In the genomic region with DNA sequence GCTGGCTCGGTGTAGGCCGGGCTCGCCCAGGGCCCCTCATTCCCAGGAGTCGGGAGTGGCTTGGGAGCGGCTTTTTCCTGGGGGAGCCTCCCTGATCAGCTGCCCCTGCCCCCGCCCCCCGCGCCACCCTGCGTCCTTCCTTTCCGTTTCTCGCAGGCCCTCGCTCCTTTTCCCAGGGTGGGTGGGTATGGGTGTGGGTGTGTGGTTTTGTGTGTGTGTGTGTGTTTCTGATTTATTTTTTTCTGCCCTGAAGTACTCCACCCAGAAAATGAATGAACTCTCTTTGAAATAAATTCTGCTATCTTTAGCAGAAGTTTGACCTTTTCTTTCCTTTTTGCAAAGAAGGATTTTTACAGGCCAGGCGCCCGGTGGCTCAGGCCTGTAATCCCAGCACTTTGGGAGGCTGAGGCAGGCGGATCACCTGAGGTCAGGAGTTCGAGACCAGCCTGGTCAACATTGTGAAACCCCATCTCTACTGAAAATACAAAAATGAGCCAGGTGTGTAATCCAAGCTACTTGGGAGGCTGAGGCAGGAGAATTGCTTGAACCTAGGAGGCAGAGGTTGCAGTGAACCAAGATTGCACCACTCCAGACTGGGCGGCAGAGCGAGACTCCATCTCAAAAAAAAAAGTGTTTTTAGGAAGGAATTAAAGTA, we compare ENCODE assay signal across 8 cellular contexts. TPM values are rescaled to one million over a fixed set of nuclear protein-coding genes. Genes with fewer than 3 reads are reported as not detected.
DNase-seq lines count a peak whose midpoint lies in the region; ATAC-seq and TF ChIP-seq lines count a peak whose summit lies in the region.

No MANE protein-coding gene starts in this region.

- TF ChIP-seq CTCF in right atrium auricular region (IDR thresholded peaks at IDR 0.05) (no peak), OCI-LY3 (IDR thresholded peaks at IDR 0.05; ENCODE audit: low read depth, low read length) (no peak), endothelial cell (IDR thresholded peaks at IDR 0.05; ENCODE audit: unreplicated experiment) (no peak), sigmoid colon (IDR thresholded peaks at IDR 0.05) (no peak)

- H4K20me1 ChIP-seq in OCI-LY3 (ENCODE audit: insufficient read depth, low read length): no peaks in the 10 kb centered on the region

- no peak for TF ChIP-seq EP300 in sigmoid colon (IDR thresholded peaks at IDR 0.05)

- peak in 1 of 2 donors; percentile 12 for TF ChIP-seq POLR2A in sigmoid colon (IDR thresholded peaks at IDR 0.05)

- H3K4me1 Mint-ChIP-seq in endothelial cell (ENCODE audit: unreplicated experiment): peaks cover 51% of the 10 kb centered on the region

- H3K9me3 ChIP-seq in right atrium auricular region (no peaks in the 10 kb centered on the region), OCI-LY3 (ENCODE audit: insufficient read depth, low read length) (no peaks in the 10 kb centered on the region), sigmoid colon (no peaks in the 10 kb centered on the region)

- H3K27me3 ChIP-seq in right atrium auricular region (no peaks in the 10 kb centered on the region), OCI-LY3 (ENCODE audit: low read depth, low read length) (no peaks in the 10 kb centered on the region), sigmoid colon (no peaks in the 10 kb centered on the region)

- intact Hi-C loops in Right ventricle myocardium inferior (cut with DNase I) (loop anchor here (2.0 to 5.0 kb wide), 3 partner anchors 51 to 103 kb away; a partner anchor contains a TSS), sigmoid colon (cut with DNase I) (loop anchor here (2.0 kb wide), 2 partner anchors 51 to 103 kb away; no protein-coding TSS in a partner anchor)

- no peak overlapping the region for H2AFZ ChIP-seq in OCI-LY3 (ENCODE audit: low read depth, low read length)

- peaks cover 21% of the 10 kb centered on the region for H3K36me3 ChIP-seq in right atrium auricular region
- peaks cover 3% of the 10 kb centered on the region for H3K36me3 ChIP-seq in OCI-LY3 (replicated peaks; ENCODE audit: low read depth, low read length)
- H3K36me3 ChIP-seq in sigmoid colon: peaks cover 0 to 25% (median 16%) of the 10 kb centered on the region in 4 donors

- H3K27ac ChIP-seq in right atrium auricular region (peak overlapping the region; percentile 84 to 88), OCI-LY3 (ENCODE audit: low read length) (peak overlapping the region; percentile 29), sigmoid colon (peak overlapping the region; percentile 93 to 96 (median 93))

- DNase-seq in right atrium auricular region (ENCODE audit: low spot score) (no peak), Right ventricle myocardium inferior (ENCODE audit: missing footprints) (no peak), endothelial cell (ENCODE audit: low spot score) (no peak), sigmoid colon (no peak), CD1c-positive myeloid dendritic cell (ENCODE audit: extremely low spot score) (no peak), cerebellar cortex (ENCODE audit: low spot score) (no peak), epidermal melanocyte (ENCODE audit: insufficient read length, low spot score) (no peak)

- 5 to 11% methylated on average over 18 of the region's 18 CpGs for WGBS in sigmoid colon, 2 donors

- peak overlapping the region; percentile 34; the same call in 1 of the 2 replicates for H3K9ac ChIP-seq in OCI-LY3 (ENCODE audit: low read length)

- H3K4me1 ChIP-seq in right atrium auricular region (peaks cover 0 to 56% of the 10 kb centered on the region in 2 donors), OCI-LY3 (ENCODE audit: low read length) (peaks cover 15% of the 10 kb centered on the region; the same call in 1 of the 2 replicates), sigmoid colon (peaks cover 0 to 56% (median 51%) of the 10 kb centered on the region in 4 donors)

- H3K4me3 ChIP-seq in right atrium auricular region (peak overlapping the region in 1 of 2 donors; percentile 30), OCI-LY3 (ENCODE audit: low read length) (peak overlapping the region; percentile 43), sigmoid colon (peak overlapping the region; percentile 12 to 39 (median 26))

- H3K36me3 Mint-ChIP-seq in endothelial cell (ENCODE audit: low read depth, unreplicated experiment): peaks cover 46% of the 10 kb centered on the region

- no peak for ATAC-seq in Right ventricle myocardium inferior

- H3K4me3 Mint-ChIP-seq in endothelial cell (ENCODE audit: unreplicated experiment): peak overlapping the region; percentile 50

- H3K27ac Mint-ChIP-seq in endothelial cell (ENCODE audit: unreplicated experiment): peak overlapping the region; percentile 98

- H3K27me3 Mint-ChIP-seq in endothelial cell (ENCODE audit: unreplicated experiment): peaks cover 13% of the 10 kb centered on the region

- H3K79me2 ChIP-seq in OCI-LY3 (ENCODE audit: low read length): peaks cover 16% of the 10 kb centered on the region

- peaks cover 5% of the 10 kb centered on the region for H3K9me3 Mint-ChIP-seq in endothelial cell (ENCODE audit: unreplicated experiment)

- peak overlapping the region; percentile 63 for H3K4me2 ChIP-seq in OCI-LY3 (ENCODE audit: low read length)

RNA-seq across cellular contexts. Expression of a gene that starts 30.0 kb away (rescaled TPM):
- total RNA-seq in right atrium auricular region (1 to 10 TPM; 7.5 to 9.2 TPM), Right ventricle myocardium inferior (14.4 TPM), endothelial cell (ENCODE audit: unreplicated experiment) (88.6 TPM), sigmoid colon (10 to 100 TPM; 17.1 to 24.6 (median 19.8) TPM)
- polyA plus RNA-seq in sigmoid colon: 10 to 100 TPM; 16.8 to 66.0 (median 20.3) TPM

Comparison
In these comparisons a context has a peak if more than half of its experiments do, and no peak if none do; other contexts are left out.
1. H3K27ac ChIP-seq: peak in every context shown above with its lines; median percentile 93 in sigmoid colon; 86 in right atrium auricular region; 29 in OCI-LY3.